In genomic region chr19:310781-311496, GRCh38 we compare ENCODE assay signal across 22 cellular contexts. TPM values are rescaled to one million over a fixed set of nuclear protein-coding genes. Genes with fewer than 3 reads are reported as not detected.
DNase-seq lines count a peak whose midpoint lies in the region; ATAC-seq and TF ChIP-seq lines count a peak whose summit lies in the region.
"Had no signal": no experiment of that assay in that cellular context is flagged by ENCODE, and none has a peak within 500 bp of the region (broad histone marks: within the 10 kb centered on the region; RNA-seq: fewer than 3 reads in every experiment).

No MANE protein-coding gene starts in this region.

- H3F3A ChIP-seq in PC-3 (ENCODE audit: low read length, unreplicated experiment), result no peaks in the 10 kb centered on the region

- H3K4me1 ChIP-seq in left ventricle myocardium inferior, result peaks cover 34% of the 10 kb centered on the region
- no peaks in the 10 kb centered on the region for H3K4me1 ChIP-seq in esophagus (ENCODE audit: control insufficient read depth in 2 of 2, insufficient read depth in 2 of 2, low read length in 1 of 2)
- no peaks in the 10 kb centered on the region for H3K4me1 ChIP-seq in psoas muscle
- no peaks in the 10 kb centered on the region for H3K4me1 ChIP-seq in PC-3 (ENCODE audit: insufficient read depth, low read length)
- H3K4me1 ChIP-seq: prostate gland had no signal

- peak in 1 of 4 donors; percentile 27 for ATAC-seq in psoas muscle
- ATAC-seq in PC-3, result no peak
- ATAC-seq: natural killer cell had no signal

- POLR2A ChIA-PET in PC-3 (lab: Charles Lee; ENCODE audit: unreplicated experiment), result no interaction called here

- H3K4me3 ChIP-seq in left ventricle myocardium inferior (peak overlapping the region; percentile 65), esophagus (ENCODE audit: low read depth in 1 of 2, low read length in 2 of 2) (peak overlapping the region; percentile 20 to 23), psoas muscle (peak overlapping the region; percentile 57), PC-3 (ENCODE audit: low read length) (no peak overlapping the region)
- H3K4me3 ChIP-seq: BLaER1 treated with 17β-estradiol and CSF1 and Interleukin-3, amounts not matched to agents 10 nM and 100 nM had no signal

- H3K4me2 ChIP-seq in PC-3 (ENCODE audit: low read length), result no peak overlapping the region
- H3K4me2 ChIP-seq: BLaER1 treated with 17β-estradiol and CSF1 and Interleukin-3, amounts not matched to agents 10 nM and 100 nM had no signal

- DNase-seq in left ventricle myocardium inferior, result no peak
- no peak for DNase-seq in cardiac septum (ENCODE audit: low spot score)
- DNase-seq in psoas muscle, result no peak
- DNase-seq in ureter (ENCODE audit: low spot score), result peak; percentile 38
- no peak for DNase-seq in MV-4-11 (lab: John Stamatoyannopoulos, UW)
- DNase-seq in PC-3, result no peak
- no peak for DNase-seq in kidney glomerular epithelial cell (lab: John Stamatoyannopoulos, UW)
- DNase-seq: activated CD4-positive, alpha-beta memory T cell treated with anti-CD3 and anti-CD28 coated beads for 36 hours; activated CD4-positive, CD25-positive, alpha-beta regulatory T cell; activated naive CD4-positive, alpha-beta T cell treated with anti-CD3 and anti-CD28 coated beads, Interleukin-2, amount 10 ng/mL, durations not matched to agents 7 days and 5 days; activated T-cell treated with anti-CD3 and anti-CD28 coated beads for 4 hours; HFFc6; hypothalamus; natural killer cell; NCI-H1105 treated with DMSO at 0.1 percent for 48 hours; NCI-H2107; NCI-H510A; stimulated activated CD4-positive, alpha-beta T cell treated with anti-CD3 and anti-CD28 coated beads, Interleukin-12 subunit alpha, Interleukin-12 subunit beta, amount 100 ng/mL, for 4 hours; T-helper 9 cell had no signal

- H2AFZ ChIP-seq in PC-3 (ENCODE audit: low read length), result no peak overlapping the region

- no peak for TF ChIP-seq CTCF in left ventricle myocardium inferior (IDR thresholded peaks at IDR 0.05; ENCODE audit: borderline replicate concordance)
- no peak for TF ChIP-seq CTCF in psoas muscle (IDR thresholded peaks at IDR 0.05)
- TF ChIP-seq CTCF in PC-3 (conservative IDR thresholded peaks at IDR 0.05; ENCODE audit: low read depth, low read length), result no peak

- H3K9me3 ChIP-seq in left ventricle myocardium inferior (replicated peaks) (no peaks in the 10 kb centered on the region), esophagus (ENCODE audit: control insufficient read depth in 2 of 2, insufficient read depth in 1 of 2, low read depth in 1 of 2, low read length in 1 of 2) (no peaks in the 10 kb centered on the region), psoas muscle (no peaks in the 10 kb centered on the region), PC-3 (ENCODE audit: low read length) (no peaks in the 10 kb centered on the region)
- H3K9me3 ChIP-seq: BLaER1 treated with 17β-estradiol and CSF1 and Interleukin-3, amounts not matched to agents 10 nM and 100 nM; prostate gland had no signal

- intact Hi-C loops in left ventricle myocardium inferior (cut with micrococcal nuclease) (no loop called here), cardiac septum (cut with DNase I) (no loop called here), psoas muscle (cut with DNase I) (no loop called here), PC-3 (cut with micrococcal nuclease) (no loop called here)

- 87 to 88% methylated on average over 24 of the region's 24 CpGs for WGBS in esophagus, 2 donors
- 78 to 79% (median 78%) methylated on average over 24 of the region's 24 CpGs for WGBS in psoas muscle, 3 donors

- BruUV-seq in PC-3 (replicated peaks; lab: Mats Ljungman, UMichigan), result no TSS peak

- H4K20me1 ChIP-seq in PC-3 (ENCODE audit: low read length), result no peaks in the 10 kb centered on the region

- peaks cover 77% of the 10 kb centered on the region for H3K36me3 ChIP-seq in left ventricle myocardium inferior
- H3K36me3 ChIP-seq in esophagus (ENCODE audit: control insufficient read depth in 2 of 2, insufficient read depth in 2 of 2, low read length in 1 of 2), result peaks cover 21 to 66% of the 10 kb centered on the region in 2 donors
- peaks cover 6 to 65% of the 10 kb centered on the region in 2 donors for H3K36me3 ChIP-seq in psoas muscle (ENCODE audit: insufficient read depth in 1 of 2, low read depth in 1 of 2)
- H3K36me3 ChIP-seq in PC-3 (ENCODE audit: low read depth, low read length), result no peaks in the 10 kb centered on the region

- H3K27ac ChIP-seq in left ventricle myocardium inferior (replicated peaks) (peak overlapping the region; percentile 89), esophagus (ENCODE audit: low read depth in 2 of 2, low read length in 1 of 2) (no peak overlapping the region), psoas muscle (peak overlapping the region; percentile 58), PC-3 (ENCODE audit: low read length) (no peak overlapping the region)
- H3K27ac ChIP-seq: BLaER1 treated with 17β-estradiol and CSF1 and Interleukin-3, amounts not matched to agents 10 nM and 100 nM; prostate gland had no signal

- no peaks in the 10 kb centered on the region for H3K79me2 ChIP-seq in PC-3 (ENCODE audit: low read length)

- H3K9ac ChIP-seq in PC-3 (ENCODE audit: low read length), result no peak overlapping the region
- H3K9ac ChIP-seq: BLaER1 treated with 17β-estradiol and CSF1 and Interleukin-3, amounts not matched to agents 10 nM and 100 nM had no signal

- CTCF ChIA-PET in PC-3 (lab: Charles Lee), result no interaction called here

- no peaks in the 10 kb centered on the region for H3K27me3 ChIP-seq in left ventricle myocardium inferior (ENCODE audit: low read depth)
- no peaks in the 10 kb centered on the region for H3K27me3 ChIP-seq in esophagus (ENCODE audit: control insufficient read depth in 1 of 2, insufficient read depth in 2 of 2, low read length in 2 of 2)
- no peaks in the 10 kb centered on the region for H3K27me3 ChIP-seq in psoas muscle (ENCODE audit: insufficient read depth in 3 of 3, low read length in 2 of 3)
- H3K27me3 ChIP-seq in PC-3 (ENCODE audit: low read length), result no peaks in the 10 kb centered on the region
- H3K27me3 ChIP-seq: BLaER1 treated with 17β-estradiol and CSF1 and Interleukin-3, amounts not matched to agents 10 nM and 100 nM had no signal

- no peaks in the 10 kb centered on the region for H3K9me2 ChIP-seq in PC-3 (replicated peaks; ENCODE audit: low read length)

RNA-seq across cellular contexts. Expression of gene PLPP2, which starts 19.7 kb away (rescaled TPM):
- total RNA-seq in left ventricle myocardium inferior, result not detected
- 0.81 TPM for total RNA-seq in cardiac septum
- 10 to 100 TPM in 1 of 2 donors, 1 to 10 TPM in 1; 9.8 to 18.5 TPM for polyA plus RNA-seq in esophagus
- under 1 TPM in 3 of 4 donors, not detected in 1; 0.32 to 0.93 (median 0.77) TPM for total RNA-seq in psoas muscle
- polyA plus RNA-seq in psoas muscle, result under 1 TPM; 0.10 to 0.28 (median 0.21) TPM
- 64.5 TPM for total RNA-seq in ureter
- not detected in 2 replicates for total RNA-seq in PC-3 (2014; rRNA removed)

RNA-seq across cellular contexts. Expression of gene MIER2, which starts 33.7 kb away (rescaled TPM):
- total RNA-seq in left ventricle myocardium inferior (15.9 TPM), cardiac septum (21.8 TPM), psoas muscle (10 to 100 TPM; 19.1 to 22.2 (median 20.2) TPM), ureter (37.9 TPM), PC-3 (2014; rRNA removed) (not detected in 2 replicates)
- polyA plus RNA-seq in esophagus (10 to 100 TPM; 13.0 to 13.9 TPM), psoas muscle (10 to 100 TPM; 13.3 to 18.9 (median 15.8) TPM)

Comparison
In these comparisons a context has a peak if more than half of its experiments do, and no peak if none do; other contexts are left out.
1. H3K27ac ChIP-seq: peak in left ventricle myocardium inferior (single experiment) and psoas muscle (single experiment); none in esophagus (0 of 2) and PC-3 (single experiment).
2. RNA of gene PLPP2, which starts 19.7 kb away (total RNA-seq): 64.5 TPM in ureter (single experiment); 0.81 TPM in cardiac septum (single experiment), 0.32 to 0.93 TPM in psoas muscle, not detected in left ventricle myocardium inferior (single experiment) and not detected in PC-3; every median in the first group is over 10 times any median in the second.
3. RNA of gene MIER2, which starts 33.7 kb away (total RNA-seq): 37.9 TPM in ureter (single experiment), 21.8 TPM in cardiac septum (single experiment), 19.1 to 22.2 TPM in psoas muscle and 15.9 TPM in left ventricle myocardium inferior (single experiment); not detected in PC-3; every median in the first group is over 10 times any median in the second.